ENCODE assay signal across 18 cellular contexts in the genomic region with DNA sequence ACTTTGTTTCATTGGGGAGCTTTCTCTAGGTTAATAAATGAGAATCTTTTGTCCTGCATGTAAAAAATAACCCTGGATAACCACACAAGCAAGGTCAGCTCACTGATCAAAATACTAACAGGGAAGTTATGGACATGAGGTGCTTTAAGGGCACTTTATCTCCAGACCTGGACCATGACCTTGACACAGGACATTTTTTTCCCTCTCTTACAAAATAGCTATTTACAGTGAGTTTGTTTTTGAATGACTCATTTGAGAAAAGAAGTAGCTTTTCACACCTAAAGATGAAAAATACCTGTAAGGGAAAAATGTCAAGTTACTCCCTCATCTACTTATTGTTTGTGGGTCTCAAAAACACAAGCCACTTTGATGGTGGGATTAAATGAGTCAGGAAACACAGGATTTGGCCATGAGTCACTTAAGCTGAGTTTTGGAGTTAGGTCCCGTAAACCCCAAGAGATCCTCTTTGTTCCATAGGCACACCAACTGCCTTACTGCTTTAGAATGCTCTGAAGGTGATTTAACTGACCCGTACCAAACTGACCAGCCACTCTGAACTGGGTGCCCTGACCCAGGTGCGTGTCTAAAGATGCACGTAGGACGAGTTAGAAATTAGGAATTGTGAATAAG.
"Had no signal": no experiment of that assay in that cellular context is flagged by ENCODE, and none has a peak within 500 bp of the region (broad histone marks: within the 10 kb centered on the region; RNA-seq: fewer than 3 reads in every experiment).

No MANE protein-coding gene starts in this region.

- DNase-seq: effector CD4-positive, alpha-beta T cell; foreskin melanocyte; head of caudate nucleus; hippocampal formation; left colon; naive thymus-derived CD4-positive, alpha-beta T cell; nephron progenitor cell; retina; spleen; stimulated activated CD4-positive, alpha-beta T cell treated with anti-CD3 and anti-CD28 coated beads, Interleukin-15, amount 100 ng/mL, for 24 hours; stimulated activated CD4-positive, alpha-beta T cell treated with anti-CD3 and anti-CD28 coated beads, Interleukin-1b, Interleukin-23, amount 100 ng/mL, for 48 hours; stimulated activated CD4-positive, alpha-beta T cell treated with anti-CD3 and anti-CD28 coated beads, Interleukin-4, amount 100 ng/mL, for 24 hours; stimulated activated naive CD8-positive, alpha-beta T cell treated with anti-CD3 and anti-CD28 coated beads, Interleukin-15, amount 100 ng/mL, for 72 hours; testis had no signal

- H3K4me3 ChIP-seq: coronary artery, prostate gland, spleen, testis, tibial nerve had no signal

- H3K27ac ChIP-seq: coronary artery, parathyroid adenoma, prostate gland, spleen, testis, tibial nerve had no signal

- H3K27me3 ChIP-seq: spleen, testis, tibial nerve had no signal

- H3K9ac ChIP-seq: parathyroid adenoma had no signal

- H3K4me1 ChIP-seq: parathyroid adenoma, prostate gland, spleen, testis, tibial nerve had no signal

- H3K9me3 ChIP-seq: prostate gland, testis, tibial nerve had no signal

- H3K36me3 ChIP-seq: prostate gland, spleen, tibial nerve had no signal
